Comparison of ENCODE assay signal across 10 cellular contexts in the genomic region with DNA sequence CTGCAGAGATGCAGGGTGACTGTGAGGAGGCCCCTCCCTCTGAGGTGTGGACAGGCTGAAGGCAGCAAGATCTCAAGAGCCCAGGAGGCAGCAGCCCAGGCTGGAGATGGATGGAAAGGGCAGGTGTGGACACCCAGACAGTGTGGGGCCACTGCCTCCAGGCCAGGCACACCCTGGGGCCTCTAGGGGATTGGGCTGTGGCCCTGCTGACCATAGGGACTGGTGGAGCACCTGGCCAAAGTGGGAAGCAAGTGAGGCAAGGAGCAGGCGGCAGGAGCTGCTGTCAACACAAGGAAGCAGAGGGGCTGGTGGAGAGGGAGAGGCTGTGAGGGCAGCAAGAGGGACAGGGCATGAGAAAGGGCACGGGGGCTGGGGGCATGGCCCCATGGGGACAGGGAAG. TPM values are rescaled to one million over a fixed set of nuclear protein-coding genes. Genes with fewer than 3 reads are reported as not detected.
DNase-seq lines count a peak whose midpoint lies in the region; ATAC-seq and TF ChIP-seq lines count a peak whose summit lies in the region.
"Had no signal": no experiment of that assay in that cellular context is flagged by ENCODE, and none has a peak within 500 bp of the region (broad histone marks: within the 10 kb centered on the region; RNA-seq: fewer than 3 reads in every experiment).

No MANE protein-coding gene starts in this region.

- peaks cover 9 to 18% (median 10%) of the 10 kb centered on the region in 5 donors for H3K9me3 Mint-ChIP-seq in CD8-positive, alpha-beta memory T cell
- H3K9me3 Mint-ChIP-seq in progenitor cell of endocrine pancreas (ENCODE audit: low read depth) = peaks cover 10% of the 10 kb centered on the region

- H3K27me3 Mint-ChIP-seq in CD8-positive, alpha-beta memory T cell = peaks cover 9 to 19% of the 10 kb centered on the region in 2 donors
- H3K27me3 Mint-ChIP-seq in progenitor cell of endocrine pancreas = peaks cover 10% of the 10 kb centered on the region

- H3K36me3 ChIP-seq in CD8-positive, alpha-beta memory T cell (ENCODE audit: insufficient read depth, low read length) = no peaks in the 10 kb centered on the region
- no peaks in the 10 kb centered on the region for H3K36me3 ChIP-seq in Peyer's patch

- CTCF ChIA-PET in CD8-positive, alpha-beta memory T cell (lab: Charles Lee) = no interaction called here
- CTCF ChIA-PET in GM10248 (lab: Yijun Ruan, JAX) = interaction anchor here (1.0 to 1.5 kb wide), 2 partner anchors 13 to 26 kb away, joined by 3 to 4 read pairs; no protein-coding TSS in a partner anchor

- peaks cover under 1% of the 10 kb centered on the region for H3K9me3 ChIP-seq in CD8-positive, alpha-beta memory T cell (ENCODE audit: low read length)
- peaks cover 0 to under 1% (median 0%) of the 10 kb centered on the region in 4 donors for H3K9me3 ChIP-seq in Peyer's patch

- H3K27ac Mint-ChIP-seq in CD8-positive, alpha-beta memory T cell = peak overlapping the region in 5 of 8 donors; percentile 23 to 81 (median 54)
- no peak overlapping the region for H3K27ac Mint-ChIP-seq in progenitor cell of endocrine pancreas

- peaks cover 25% of the 10 kb centered on the region for H3K4me1 ChIP-seq in CD8-positive, alpha-beta memory T cell (ENCODE audit: insufficient read depth, low read length)
- peaks cover 0 to 21% (median 0%) of the 10 kb centered on the region in 4 donors for H3K4me1 ChIP-seq in Peyer's patch

- no peaks in the 10 kb centered on the region for H3K27me3 ChIP-seq in CD8-positive, alpha-beta memory T cell (ENCODE audit: insufficient read depth, low read length, poor library complexity, severe bottlenecking)
- no peaks in the 10 kb centered on the region for H3K27me3 ChIP-seq in Peyer's patch

- peaks cover 3 to 21% (median 4%) of the 10 kb centered on the region in 3 donors for H3K4me1 Mint-ChIP-seq in CD8-positive, alpha-beta memory T cell
- H3K4me1 Mint-ChIP-seq in progenitor cell of endocrine pancreas (ENCODE audit: low read depth) = no peaks in the 10 kb centered on the region

- POLR2A ChIA-PET in CD8-positive, alpha-beta memory T cell (lab: Charles Lee) = no interaction called here
- POLR2A ChIA-PET in GM10248 (lab: Yijun Ruan, JAX) = no interaction called here

- ATAC-seq in esophagus mucosa (peak; percentile 16), GM21367 (IDR thresholded peaks at IDR 0.05; ENCODE audit: unreplicated experiment) (no peak), GM19351 (IDR thresholded peaks at IDR 0.05; ENCODE audit: unreplicated experiment) (no peak)

- peak overlapping the region in 2 of 7 donors; percentile 13 to 51 for H3K4me3 Mint-ChIP-seq in CD8-positive, alpha-beta memory T cell
- H3K4me3 Mint-ChIP-seq in progenitor cell of endocrine pancreas (ENCODE audit: low read depth) = no peak overlapping the region

- TF ChIP-seq CTCF in Peyer's patch (IDR thresholded peaks at IDR 0.05) (no peak), progenitor cell of endocrine pancreas (IDR thresholded peaks at IDR 0.05; ENCODE audit: unreplicated experiment) (no peak), GM10248 (IDR thresholded peaks at IDR 0.05; ENCODE audit: control extremely low read depth, extremely low read depth, low read depth, missing control alignments) (no peak)

- no peak for DNase-seq in CD8-positive, alpha-beta memory T cell
- DNase-seq in Peyer's patch = peak in 1 of 3 donors; percentile 47
- DNase-seq in progenitor cell of endocrine pancreas (ENCODE audit: low spot score, unreplicated experiment) = peak; percentile 9
- no peak for DNase-seq in SIG-M5 (lab: John Stamatoyannopoulos, UW)
- DNase-seq in GM10248 (ENCODE audit: extremely low spot score) = no peak
- DNase-seq: hippocampal formation, NCI-H187 had no signal

- no peak for TF ChIP-seq POLR2A in Peyer's patch (IDR thresholded peaks at IDR 0.05)

- no peaks in the 10 kb centered on the region for H3K36me3 Mint-ChIP-seq in CD8-positive, alpha-beta memory T cell
- no peaks in the 10 kb centered on the region for H3K36me3 Mint-ChIP-seq in progenitor cell of endocrine pancreas (ENCODE audit: insufficient read depth)

- no peak overlapping the region for H3K4me3 ChIP-seq in CD8-positive, alpha-beta memory T cell (ENCODE audit: low read length)
- no peak overlapping the region for H3K4me3 ChIP-seq in Peyer's patch

- H3K27ac ChIP-seq in CD8-positive, alpha-beta memory T cell (ENCODE audit: low read depth, low read length) = no peak overlapping the region
- H3K27ac ChIP-seq in Peyer's patch = peak overlapping the region in 3 of 4 donors; percentile 50 to 55 (median 52)

RNA-seq across cellular contexts. Expression of gene SNED1, which starts 10.8 kb away (rescaled TPM):
- 1 to 10 TPM; 1.8 to 3.5 TPM for total RNA-seq in CD8-positive, alpha-beta memory T cell
- 0.90 TPM for polyA plus RNA-seq in CD8-positive, alpha-beta memory T cell
- total RNA-seq in Peyer's patch (10 to 100 TPM in 3 of 4 donors, 1 to 10 TPM in 1; 6.8 to 83.3 (median 25.2) TPM), esophagus mucosa (3.9 TPM), progenitor cell of endocrine pancreas (2.2 and 2.5 TPM in 2 replicates)
